Comparison of ENCODE assay signal across 11 cellular contexts in genomic region chr1:202084791-202085681, GRCh38. TPM values are rescaled to one million over a fixed set of nuclear protein-coding genes. Genes with fewer than 3 reads are reported as not detected.
DNase-seq lines count a peak whose midpoint lies in the region; ATAC-seq, FAIRE-seq and TF ChIP-seq lines count a peak whose summit lies in the region.
"Had no signal": no experiment of that assay in that cellular context is flagged by ENCODE, and none has a peak within 500 bp of the region (broad histone marks: within the 10 kb centered on the region; RNA-seq: fewer than 3 reads in every experiment).

No MANE protein-coding gene starts in this region.

- POLR2A ChIA-PET in HepG2 (lab: Yijun Ruan, JAX), result interaction anchor here (1.0 to 8.0 kb wide), 17 partner anchors 10 to 103 kb away, joined by 3 to 118 read pairs (median 8); partner anchors contain the start of genes ELF3 and RNPEP

- no peak for TF ChIP-seq CTCF in WERI-Rb-1 (IDR thresholded peaks at IDR 0.05; ENCODE audit: low read depth, low read length)
- no peak; the same call in 1 of the 2 replicates for TF ChIP-seq CTCF in HepG2 (CRISPR knock-in tag; IDR thresholded peaks at IDR 0.05)

- H3K27ac ChIP-seq in WERI-Rb-1 (peak overlapping the region; percentile 50), HepG2 (ENCODE audit: extremely low read length, insufficient read depth, low read length) (peak overlapping the region; percentile 96)
- H3K27ac ChIP-seq: neutrophil had no signal

- no peaks in the 10 kb centered on the region for H3K79me2 ChIP-seq in HepG2 (ENCODE audit: insufficient read depth, low read length)

- FAIRE-seq in HepG2 (lab: Jason Lieb, UNC) (peak; percentile 85), urothelium cell line (lab: Jason Lieb, UNC) (no peak)

- TF ChIP-seq EP300 in HepG2 (IDR thresholded peaks at IDR 0.05; ENCODE audit: low read depth in 2 of 2, low read length in 2 of 2) (peak in 1 of 2 experiments; percentile 46; a peak in 2 of 4 replicates), HepG2 (CRISPR knock-in tag; IDR thresholded peaks at IDR 0.05; ENCODE audit: borderline replicate concordance) (peak; percentile 39; the same call in 1 of the 2 replicates)

- H3K4me3 ChIP-seq in WERI-Rb-1 (ENCODE audit: low read depth, low read length) (no peak overlapping the region), HepG2 (replicated peaks in 1 of 3; ENCODE audit: insufficient read depth in 1 of 3, low read depth in 2 of 3, low read length in 3 of 3) (peak overlapping the region; percentile 16 to 68 (median 27); a peak in 3 of 6 replicates)

- TF ChIP-seq POLR2A in HepG2 (IDR thresholded peaks at IDR 0.05; ENCODE audit: insufficient read depth in 1 of 2, low read depth in 2 of 2, low read length in 2 of 2), result peak; percentile 48 to 58; a peak in 3 of 4 replicates

- TSS peak; percentile 95 for BruUV-seq in HepG2 (replicated peaks; lab: Mats Ljungman, UMichigan)

- no peaks in the 10 kb centered on the region for H3K9me3 ChIP-seq in WERI-Rb-1 (ENCODE audit: severe bottlenecking)
- H3K9me3 ChIP-seq in HepG2 (ENCODE audit: low read length), result no peaks in the 10 kb centered on the region
- H3K9me3 ChIP-seq: neutrophil had no signal

- H3K4me2 ChIP-seq in HepG2 (ENCODE audit: low read depth, low read length), result peak overlapping the region; percentile 93

- peaks cover 91% of the 10 kb centered on the region for H3K4me1 ChIP-seq in HepG2 (ENCODE audit: insufficient read depth, low read length)

- peak overlapping the region; percentile 89 for H3K9ac ChIP-seq in HepG2 (ENCODE audit: insufficient read depth, low read depth, low read length)

- no peaks in the 10 kb centered on the region for H4K20me1 ChIP-seq in HepG2 (ENCODE audit: insufficient read depth, low read length)

- ATAC-seq in HepG2 (peak; percentile 88), GM19452 (IDR thresholded peaks at IDR 0.05; ENCODE audit: unreplicated experiment) (no peak), GM19463 (IDR thresholded peaks at IDR 0.05; ENCODE audit: unreplicated experiment) (no peak)

- CTCF ChIA-PET in HepG2 (lab: Yijun Ruan, JAX; ENCODE audit: low intra/inter-chr PET ratio, low total read pairs), result interaction anchor here (0.7 kb wide), 1 partner anchor 34 kb away, joined by 3 read pairs; no protein-coding TSS in a partner anchor

- H3K27me3 ChIP-seq in WERI-Rb-1 (ENCODE audit: insufficient read depth, low read depth, severe bottlenecking) (no peaks in the 10 kb centered on the region), HepG2 (ENCODE audit: control insufficient read depth in 1 of 2, insufficient read depth in 2 of 2, low read length in 2 of 2) (no peaks in the 10 kb centered on the region)

- 2% methylated on average over 12 of the region's 16 CpGs for WGBS in HepG2 (ENCODE audit: low lambda C conversion rate)

- peak; percentile 23; the same call in 1 of the 2 replicates for TF ChIP-seq RAD21 in HepG2 (CRISPR knock-in tag; IDR thresholded peaks at IDR 0.05)

- H3K36me3 ChIP-seq in WERI-Rb-1 (no peaks in the 10 kb centered on the region), HepG2 (replicated peaks in 1 of 2; ENCODE audit: control insufficient read depth in 1 of 2, insufficient read depth in 2 of 2, low read length in 2 of 2) (no peaks in the 10 kb centered on the region)
- H3K36me3 ChIP-seq: neutrophil had no signal

- intact Hi-C loops in HepG2 (cut with micrococcal nuclease; ENCODE audit: unreplicated experiment), result loop anchor here (1.0 kb wide), 2 partner anchors 9 to 42 kb away; no protein-coding TSS in a partner anchor

- no peak overlapping the region for H2AFZ ChIP-seq in HepG2 (ENCODE audit: low read length)

- in situ Hi-C loops in HepG2 (cut with HindIII; ENCODE audit: extremely low pct_ligation_motif_present, low pct_unique_long_range_greater_than_20kb), result no loop called here

- peak; percentile 44 for DNase-seq in SIG-M5 treated with dmso at 0.1 percent for 504 hours (lab: John Stamatoyannopoulos, UW; ENCODE audit: unreplicated experiment)
- DNase-seq in SIG-M5 (lab: John Stamatoyannopoulos, UW), result no peak
- DNase-seq in WERI-Rb-1, result peak; percentile 76
- peak; percentile 99 for DNase-seq in HepG2 (ENCODE audit: low spot score)
- DNase-seq in urothelium cell line (ENCODE audit: low spot score), result peak; percentile 77
- no peak for DNase-seq in DMS 273 (lab: John Stamatoyannopoulos, UW; ENCODE audit: unreplicated experiment)
- DNase-seq: activated T-cell treated with anti-CD3 and anti-CD28 coated beads, Interleukin-2, amount 50 U/mL, for 1 hour had no signal

TF ChIP-seq in HepG2, 621 proteins besides CTCF, POLR2A, EP300 and RAD21 (continues in another document):
- TF ChIP-seq FOXK1 (CRISPR knock-in tag; IDR thresholded peaks at IDR 0.05; ENCODE audit: borderline replicate concordance, low read depth) (0 out of 2 replicates have a peak, but pooled peaks have one; percentile 51), TGIF2 (CRISPR knock-in tag; IDR thresholded peaks at IDR 0.05) (peak; percentile 56), PRMT3 (CRISPR knock-in tag; IDR thresholded peaks at IDR 0.05; ENCODE audit: borderline replicate concordance, low read depth) (no peak), TBL1XR1 (IDR thresholded peaks at IDR 0.05; ENCODE audit: borderline replicate concordance, low read length, partially characterized antibody) (peak; percentile 12), KDM5A (IDR thresholded peaks at IDR 0.05; ENCODE audit: borderline replicate concordance, low read length) (0 out of 2 replicates have a peak, but pooled peaks have one; percentile 16), ZMAT3 (CRISPR knock-in tag; conservative IDR thresholded peaks at IDR 0.05) (0 out of 2 replicates have a peak, but pooled peaks have one; percentile 58), ZNF562 (CRISPR knock-in tag; IDR thresholded peaks at IDR 0.05; ENCODE audit: borderline replicate concordance) (no peak), SOX13 (IDR thresholded peaks at IDR 0.05) (peak; percentile 91), SOX13 (CRISPR knock-in tag; conservative IDR thresholded peaks at IDR 0.05 in 1 of 2, IDR thresholded peaks at IDR 0.05 in 1 of 2) (peak in 1 of 2 experiments; percentile 98; a peak in 2 of 4 replicates)

RNA-seq across cellular contexts. Expression of gene GPR37L1, which starts 37.7 kb away (rescaled TPM):
- total RNA-seq in HepG2 (2016; rRNA removed; fragmentation: Illumina TruSeq; extraction: Trizol), result not detected in 2 replicates
- not detected in 2 replicates for total RNA-seq in HepG2 (2016; cell fraction: cytosol; rRNA removed; fragmentation: Illumina TruSeq; extraction: Trizol; ENCODE audit: low read depth)
- not detected in 2 replicates for total RNA-seq in HepG2 (2016; cell fraction: insoluble cytoplasmic fraction; rRNA removed; fragmentation: Illumina TruSeq; extraction: Trizol)
- total RNA-seq in HepG2 (2016; cell fraction: membrane; rRNA removed; fragmentation: Illumina TruSeq; extraction: Trizol), result not detected in 2 replicates
- not detected in 2 replicates for total RNA-seq in HepG2 (2016; cell fraction: nucleus; rRNA removed; fragmentation: Illumina TruSeq; extraction: Trizol)
- polyA plus RNA-seq in HepG2 (2011; rRNA removed), result 0.12 and 0.13 TPM in 2 replicates
- 0.08 and 0.09 TPM in 2 replicates for polyA plus RNA-seq in HepG2 (2011; cell fraction: cytosol; rRNA removed)
- 0.19 and 0.21 TPM in 2 replicates for polyA plus RNA-seq in HepG2 (2011; cell fraction: nucleus; rRNA removed)
- polyA plus RNA-seq in HepG2 (2012), result 0.03 and 0.05 TPM in 2 replicates
- polyA plus RNA-seq in HepG2 (2016; cell fraction: cytosol; fragmentation: Illumina TruSeq; extraction: Trizol; ENCODE audit: low read depth), result not detected in 2 replicates
- not detected in 2 replicates for polyA plus RNA-seq in HepG2 (2016; cell fraction: insoluble cytoplasmic fraction; fragmentation: Illumina TruSeq; extraction: Trizol; ENCODE audit: low read depth)
- polyA plus RNA-seq in HepG2 (2016; cell fraction: membrane; fragmentation: Illumina TruSeq; extraction: Trizol; ENCODE audit: low read depth), result not detected in 2 replicates
- polyA plus RNA-seq in HepG2 (2016; cell fraction: nucleus; fragmentation: Illumina TruSeq; extraction: Trizol; ENCODE audit: insufficient read depth, low read depth), result not detected in 2 replicates
- polyA minus RNA-seq in HepG2 (2011; rRNA and poly(A)+ RNA removed; ENCODE audit: low replicate concordance), result 0.20 and 0.21 TPM in 2 replicates
- not detected in 2 replicates for polyA minus RNA-seq in HepG2 (2011; cell fraction: cytosol; rRNA and poly(A)+ RNA removed)
- polyA minus RNA-seq in HepG2 (2011; cell fraction: nucleus; rRNA and poly(A)+ RNA removed), result 0.12 TPM in 1 of 2 replicates, not detected in the other
- polyA plus RNA-seq: AG04450 had no signal

RNA-seq across cellular contexts. Expression of gene ARL8A, which starts 59.5 kb away (rescaled TPM):
- 2.2 and 2.7 TPM in 2 replicates for total RNA-seq in HepG2 (2016; rRNA removed; fragmentation: Illumina TruSeq; extraction: Trizol)
- total RNA-seq in HepG2 (2016; cell fraction: cytosol; rRNA removed; fragmentation: Illumina TruSeq; extraction: Trizol; ENCODE audit: low read depth), result 1.4 and 1.7 TPM in 2 replicates
- total RNA-seq in HepG2 (2016; cell fraction: insoluble cytoplasmic fraction; rRNA removed; fragmentation: Illumina TruSeq; extraction: Trizol), result 2.3 and 3.0 TPM in 2 replicates
- 2.9 and 3.5 TPM in 2 replicates for total RNA-seq in HepG2 (2016; cell fraction: membrane; rRNA removed; fragmentation: Illumina TruSeq; extraction: Trizol)
- 1.8 and 1.9 TPM in 2 replicates for total RNA-seq in HepG2 (2016; cell fraction: nucleus; rRNA removed; fragmentation: Illumina TruSeq; extraction: Trizol)
- 18.8 and 23.4 TPM in 2 replicates for polyA plus RNA-seq in HepG2 (2011; rRNA removed)
- polyA plus RNA-seq in HepG2 (2011; cell fraction: cytosol; rRNA removed), result 16.2 and 20.4 TPM in 2 replicates
- polyA plus RNA-seq in HepG2 (2011; cell fraction: nucleus; rRNA removed), result 14.8 and 15.5 TPM in 2 replicates
- polyA plus RNA-seq in HepG2 (2012), result 3.9 and 8.1 TPM in 2 replicates
- polyA plus RNA-seq in HepG2 (2016; cell fraction: cytosol; fragmentation: Illumina TruSeq; extraction: Trizol; ENCODE audit: low read depth), result 1.6 and 2.1 TPM in 2 replicates
- 2.6 and 2.8 TPM in 2 replicates for polyA plus RNA-seq in HepG2 (2016; cell fraction: insoluble cytoplasmic fraction; fragmentation: Illumina TruSeq; extraction: Trizol; ENCODE audit: low read depth)
- 1.9 and 2.2 TPM in 2 replicates for polyA plus RNA-seq in HepG2 (2016; cell fraction: membrane; fragmentation: Illumina TruSeq; extraction: Trizol; ENCODE audit: low read depth)
- 4.0 and 9.1 TPM in 2 replicates for polyA plus RNA-seq in HepG2 (2016; cell fraction: nucleus; fragmentation: Illumina TruSeq; extraction: Trizol; ENCODE audit: insufficient read depth, low read depth)
- 7.2 and 18.3 TPM in 2 replicates for polyA minus RNA-seq in HepG2 (2011; rRNA and poly(A)+ RNA removed; ENCODE audit: low replicate concordance)
- 10.6 and 11.2 TPM in 2 replicates for polyA minus RNA-seq in HepG2 (2011; cell fraction: cytosol; rRNA and poly(A)+ RNA removed)
- 5.2 and 6.1 TPM in 2 replicates for polyA minus RNA-seq in HepG2 (2011; cell fraction: nucleus; rRNA and poly(A)+ RNA removed)

Comparison
In these comparisons a context has a peak if more than half of its experiments do, and no peak if none do; other contexts are left out.
1. DNase-seq: peak in SIG-M5 treated with dmso at 0.1 percent for 504 hours (single experiment), WERI-Rb-1 (single experiment), HepG2 (single experiment) and urothelium cell line (single experiment); none in SIG-M5 (single experiment) and DMS 273 (single experiment).